ENCODE assay signal across 27 cellular contexts in the genomic region with DNA sequence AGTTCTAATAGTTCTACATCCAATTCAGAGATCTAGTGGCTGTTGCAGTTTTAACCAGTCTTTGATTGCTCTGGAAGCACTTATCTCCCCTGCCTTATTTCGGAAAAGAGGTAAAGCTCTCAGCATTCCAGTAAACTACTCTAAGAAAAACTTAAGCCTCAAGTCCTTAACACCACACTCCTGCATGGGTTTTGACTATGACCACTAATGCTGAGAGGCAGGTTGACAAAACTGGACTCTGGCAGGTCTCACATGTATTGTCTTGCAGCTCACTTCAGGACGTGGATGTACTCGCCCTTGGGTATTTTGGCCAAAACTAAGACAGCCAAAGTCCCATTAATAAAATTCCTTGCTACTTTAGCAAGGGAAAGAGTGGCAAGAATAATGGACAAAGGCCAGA.
"Had no signal": no experiment of that assay in that cellular context is flagged by ENCODE, and none has a peak within 500 bp of the region (broad histone marks: within the 10 kb centered on the region; RNA-seq: fewer than 3 reads in every experiment).

No MANE protein-coding gene starts in this region.

- H3K4me3 ChIP-seq: PC-9, Peyer's patch, SJCRH30 had no signal

- H3K4me2 ChIP-seq: PC-9 had no signal

- ATAC-seq: Right ventricle myocardium inferior, SK-N-SH treated with all-trans-retinoic acid at 6 μM for 48 hours had no signal

- H3K9me3 ChIP-seq: Peyer's patch, SJCRH30 had no signal

- H3K27ac ChIP-seq: HL-60, PC-9, Peyer's patch, SJCRH30 had no signal

- H3K36me3 Mint-ChIP-seq: IgD-negative memory B cell had no signal

- H3K36me3 ChIP-seq: Peyer's patch, SJCRH30 had no signal

- H3K27me3 ChIP-seq: Peyer's patch, SJCRH30 had no signal

- H3K4me1 ChIP-seq: Peyer's patch, SJCRH30 had no signal

- H3K27me3 Mint-ChIP-seq: IgD-negative memory B cell had no signal

- H3K27ac Mint-ChIP-seq: IgD-negative memory B cell had no signal

- FAIRE-seq: HTR-8/SVneo had no signal

- H3K4me1 Mint-ChIP-seq: IgD-negative memory B cell had no signal

- H3K4me3 Mint-ChIP-seq: IgD-negative memory B cell had no signal

- DNase-seq: KBM-7; MV-4-11; NCI-H1048; NCI-H1105; NCI-H1417; NCI-H1436 treated with DMSO at 0.1 percent for 48 hours; NCI-H1694; NCI-H187 treated with DMSO at 0.1 percent for 48 hours; NCI-H2029 treated with DMSO at 0.1 percent for 48 hours; NCI-H2171; NCI-H226; NCI-H446; NCI-H510A; NCI-H524 treated with DMSO at 0.1 percent for 48 hours; NCI-H69; NCI-H774; NK-92 treated with Interleukin-12 subunit alpha and Interleukin-12 subunit beta, amount 100 ng/mL, for 24 hours; OCI-M1; PC-9; Peyer's patch; SHP77 treated with DMSO at 0.1 percent for 48 hours; SJCRH30 had no signal
